Comparison of ENCODE assay signal across 8 cellular contexts in genomic region chr1:165129568-165130164, GRCh38.
DNase-seq lines count a peak whose midpoint lies in the region; ATAC-seq, FAIRE-seq and TF ChIP-seq lines count a peak whose summit lies in the region.

No MANE protein-coding gene starts in this region.

- H3K4me1 Mint-ChIP-seq in chondrocyte (ENCODE audit: low read depth): no peaks in the 10 kb centered on the region

- H3K27ac ChIP-seq in PC-3 (ENCODE audit: low read length) (no peak overlapping the region), lung (ENCODE audit: low read depth in 1 of 2, low read length in 1 of 2) (no peak overlapping the region)

- peaks cover 62% of the 10 kb centered on the region for H3K27me3 ChIP-seq in PC-3 (ENCODE audit: low read length)
- no peaks in the 10 kb centered on the region for H3K27me3 ChIP-seq in lung (ENCODE audit: control insufficient read depth, insufficient read depth)

- H3K9me3 ChIP-seq in PC-3 (ENCODE audit: low read length): no peaks in the 10 kb centered on the region
- H3K9me3 ChIP-seq in lung (ENCODE audit: control insufficient read depth in 2 of 2, insufficient read depth in 1 of 2, low read length in 1 of 2): no peaks in the 10 kb centered on the region

- no peak overlapping the region for H3K4me2 ChIP-seq in PC-3 (ENCODE audit: low read length)

- no peaks in the 10 kb centered on the region for H4K20me1 ChIP-seq in PC-3 (ENCODE audit: low read length)

- H3K9me2 ChIP-seq in PC-3 (replicated peaks; ENCODE audit: low read length): no peaks in the 10 kb centered on the region

- no peak for TF ChIP-seq POLR2A in GM12892 (IDR thresholded peaks at IDR 0.05; ENCODE audit: low read depth, low read length)

- ATAC-seq in GM21381 (IDR thresholded peaks at IDR 0.05; ENCODE audit: unreplicated experiment) (peak; percentile 55), PC-3 (peak; percentile 88), lung (ENCODE audit: insufficient read depth, low FRiP score) (no peak), HG02973 (IDR thresholded peaks at IDR 0.05; ENCODE audit: unreplicated experiment) (no peak)

- intact Hi-C loops in PC-3 (cut with micrococcal nuclease): loop anchor here (2.0 kb wide), 1 partner anchor 15 kb away; no protein-coding TSS in a partner anchor

- no peak overlapping the region for H3K9ac ChIP-seq in PC-3 (ENCODE audit: low read length)

- H3K27ac Mint-ChIP-seq in chondrocyte (ENCODE audit: unreplicated experiment): no peak overlapping the region

- H3K4me1 ChIP-seq in PC-3 (ENCODE audit: insufficient read depth, low read length): peaks cover 5% of the 10 kb centered on the region; the same call in 1 of the 2 replicates
- no peaks in the 10 kb centered on the region for H3K4me1 ChIP-seq in lung (ENCODE audit: control insufficient read depth in 2 of 2, insufficient read depth in 2 of 2, low read length in 2 of 2)

- H3K9me3 Mint-ChIP-seq in chondrocyte (ENCODE audit: low read depth): no peaks in the 10 kb centered on the region

- H3F3A ChIP-seq in PC-3 (ENCODE audit: low read length, unreplicated experiment): no peaks in the 10 kb centered on the region

- no peaks in the 10 kb centered on the region for H3K79me2 ChIP-seq in PC-3 (ENCODE audit: low read length)

- H2AFZ ChIP-seq in PC-3 (ENCODE audit: low read length): no peak overlapping the region

- no peaks in the 10 kb centered on the region for H3K36me3 Mint-ChIP-seq in chondrocyte (ENCODE audit: low read depth)

- 11 to 13% methylated on average over 6 of the region's 6 CpGs for WGBS in lung, 2 donors

- no TSS peak for BruUV-seq in PC-3 (replicated peaks; lab: Mats Ljungman, UMichigan)

- no peaks in the 10 kb centered on the region for H3K36me3 ChIP-seq in PC-3 (ENCODE audit: low read depth, low read length)
- H3K36me3 ChIP-seq in lung (ENCODE audit: control insufficient read depth in 2 of 2, insufficient read depth in 2 of 2, low read length in 2 of 2): no peaks in the 10 kb centered on the region

- DNase-seq in DMS53 (lab: John Stamatoyannopoulos, UW) (peak; percentile 91), M059J (ENCODE audit: low read depth) (peak; percentile 54), PC-3 (peak; percentile 88), chondrocyte (ENCODE audit: low spot score) (no peak), lung (ENCODE audit: low spot score) (peak; percentile 35), GM12892 (ENCODE audit: insufficient read length) (no peak)

- no peak overlapping the region for H3K4me3 ChIP-seq in PC-3 (ENCODE audit: low read length)
- H3K4me3 ChIP-seq in lung: no peak overlapping the region

- POLR2A ChIA-PET in PC-3 (lab: Charles Lee; ENCODE audit: unreplicated experiment): no interaction called here

- peaks cover 20% of the 10 kb centered on the region for H3K27me3 Mint-ChIP-seq in chondrocyte (ENCODE audit: low read depth)

- no peak overlapping the region for H3K4me3 Mint-ChIP-seq in chondrocyte (ENCODE audit: unreplicated experiment)

- FAIRE-seq in GM12892 (lab: Jason Lieb, UNC): no peak

- CTCF ChIA-PET in PC-3 (lab: Charles Lee): interaction anchor here (0.6 to 1.3 kb wide), 9 partner anchors 12 to 273 kb away, joined by 3 to 11 read pairs (median 4); no protein-coding TSS in a partner anchor

- TF ChIP-seq CTCF in PC-3 (conservative IDR thresholded peaks at IDR 0.05; ENCODE audit: low read depth, low read length) (peak; percentile 93), chondrocyte (IDR thresholded peaks at IDR 0.05) (peak; percentile 60), lung (IDR thresholded peaks at IDR 0.05; ENCODE audit: control extremely low read depth, extremely low read depth) (no peak)

Comparison
In these comparisons a context has a peak if more than half of its experiments do, and no peak if none do; other contexts are left out.
1. DNase-seq: peak in DMS53 (single experiment), M059J (single experiment), PC-3 (single experiment) and lung (single experiment); none in chondrocyte (single experiment) and GM12892 (single experiment).
2. ATAC-seq: peak in GM21381 (single experiment) and PC-3 (single experiment); none in lung (single experiment) and HG02973 (single experiment).